Comparison of ENCODE assay signal across 25 cellular contexts in genomic region chr9:37986001-37986400, GRCh38.
DNase-seq lines count a peak whose midpoint lies in the region; ATAC-seq and TF ChIP-seq lines count a peak whose summit lies in the region.
"Had no signal": no experiment of that assay in that cellular context is flagged by ENCODE, and none has a peak within 500 bp of the region (broad histone marks: within the 10 kb centered on the region; RNA-seq: fewer than 3 reads in every experiment).

No MANE protein-coding gene starts in this region.

- H3K18ac ChIP-seq in IMR-90 (ENCODE audit: low read depth, low read length): no peak overlapping the region

- 0 out of 3 replicates have a peak overlapping the region, but pooled peaks have one; percentile 25 for H2BK15ac ChIP-seq in IMR-90 (ENCODE audit: low read depth, low read length)

- H3K27me3 ChIP-seq in A673 (replicated peaks; ENCODE audit: insufficient read depth, low read depth, low read length, poor library complexity) (no peaks in the 10 kb centered on the region), IMR-90 (ENCODE audit: control insufficient read depth, insufficient read depth, low read length) (no peaks in the 10 kb centered on the region)
- H3K27me3 ChIP-seq: ascending aorta, heart right ventricle, upper lobe of left lung had no signal

- H3K4me3 ChIP-seq in A673 (ENCODE audit: low read depth, low read length, poor library complexity, severe bottlenecking) (no peak overlapping the region), IMR-90 (ENCODE audit: insufficient read depth, low read depth, low read length) (no peak overlapping the region)
- H3K4me3 ChIP-seq: ascending aorta, HAP-1, heart right ventricle, upper lobe of left lung had no signal

- H2AK9ac ChIP-seq in IMR-90 (replicated peaks; ENCODE audit: low read depth, low read length, poor library complexity): no peak overlapping the region

- H3K9me3 ChIP-seq in A673 (ENCODE audit: low read depth, low read length, poor library complexity, severe bottlenecking) (no peaks in the 10 kb centered on the region), IMR-90 (ENCODE audit: control insufficient read depth, insufficient read depth, low read length) (no peaks in the 10 kb centered on the region)
- H3K9me3 ChIP-seq: ascending aorta, HAP-1, heart right ventricle, upper lobe of left lung had no signal

- H3K36me3 ChIP-seq in A673 (ENCODE audit: insufficient read depth, low read length, poor library complexity, severe bottlenecking) (no peaks in the 10 kb centered on the region), IMR-90 (ENCODE audit: control insufficient read depth, insufficient read depth, low read length) (peaks cover 12% of the 10 kb centered on the region; the same call in 1 of the 2 replicates)
- H3K36me3 ChIP-seq: ascending aorta, HAP-1, heart right ventricle, upper lobe of left lung had no signal

- H3K9me3 Mint-ChIP-seq in chondrocyte (ENCODE audit: low read depth): no peaks in the 10 kb centered on the region
- no peaks in the 10 kb centered on the region for H3K9me3 Mint-ChIP-seq in neural crest cell
- no peaks in the 10 kb centered on the region for H3K9me3 Mint-ChIP-seq in natural killer cell
- H3K9me3 Mint-ChIP-seq: activated naive CD8-positive, alpha-beta T cell treated with anti-CD3 and anti-CD28 coated beads, Interleukin-2, amount 10 ng/mL, durations not matched to agents 7 days and 5 days; central memory CD8-positive, alpha-beta T cell; naive B cell; stimulated activated effector memory CD8-positive, alpha-beta T cell treated with anti-CD3 and anti-CD28 coated beads, Interleukin-12 subunit alpha, Interleukin-12 subunit beta, amount 100 ng/mL, for 72 hours had no signal

- no TSS peak for BruUV-seq in A673 (replicated peaks; lab: Mats Ljungman, UMichigan)
- no TSS peak for BruUV-seq in IMR-90 (replicated peaks; lab: Mats Ljungman, UMichigan)

- no peaks in the 10 kb centered on the region for H3K27me3 Mint-ChIP-seq in chondrocyte (ENCODE audit: low read depth)
- H3K27me3 Mint-ChIP-seq in neural crest cell (ENCODE audit: low read depth): no peaks in the 10 kb centered on the region
- no peaks in the 10 kb centered on the region for H3K27me3 Mint-ChIP-seq in natural killer cell (ENCODE audit: low read depth in 2 of 2)
- H3K27me3 Mint-ChIP-seq: CD4-positive, CD25-positive, alpha-beta regulatory T cell; central memory CD8-positive, alpha-beta T cell; naive B cell had no signal

- H3K79me1 ChIP-seq in IMR-90 (ENCODE audit: low read depth in 1 of 2, low read length in 2 of 2): peaks cover 49 to 98% of the 10 kb centered on the region in 2 experiments

- no peak for DNase-seq in A673 (ENCODE audit: low spot score)
- DNase-seq in IMR-90: no peak
- DNase-seq in chondrocyte (ENCODE audit: low spot score): peak; percentile 42
- no peak for DNase-seq in neural crest cell (ENCODE audit: low read depth, low spot score)
- DNase-seq in natural killer cell: no peak
- DNase-seq in SKM-1 treated with dmso at 0.1 percent for 144 hours (lab: John Stamatoyannopoulos, UW; ENCODE audit: unreplicated experiment): no peak
- DNase-seq: activated CD4-positive, alpha-beta T cell treated with anti-CD3 and anti-CD28 coated beads for 4 hours; activated effector memory CD4-positive, alpha-beta T cell treated with Interleukin-2 at 50 U/mL for 16 hours; activated naive CD8-positive, alpha-beta T cell treated with anti-CD3 and anti-CD28 coated beads, Interleukin-2, amount 10 ng/mL, durations not matched to agents 7 days and 5 days; foreskin melanocyte; heart right ventricle; naive B cell; NCI-H446; NCI-H748 treated with DMSO at 0.1 percent for 48 hours; SHP77; stimulated activated CD4-positive, alpha-beta T cell treated with anti-CD3 and anti-CD28 coated beads, Interleukin-15, amount 100 ng/mL, for 24 hours; SW 1271 had no signal

- no peak overlapping the region for H4K5ac ChIP-seq in IMR-90 (ENCODE audit: low read depth, low read length)

- H3K4me1 Mint-ChIP-seq in chondrocyte (ENCODE audit: low read depth): peaks cover 35% of the 10 kb centered on the region
- H3K4me1 Mint-ChIP-seq in neural crest cell: peaks cover 8% of the 10 kb centered on the region
- peaks cover 0 to 4% of the 10 kb centered on the region in 2 donors for H3K4me1 Mint-ChIP-seq in natural killer cell
- H3K4me1 Mint-ChIP-seq: CD4-positive, CD25-positive, alpha-beta regulatory T cell; central memory CD8-positive, alpha-beta T cell; naive B cell had no signal

- H2BK120ac ChIP-seq in IMR-90 (ENCODE audit: low read depth, low read length): no peak overlapping the region

- TF ChIP-seq RAD21 in IMR-90 (IDR thresholded peaks at IDR 0.05; ENCODE audit: low read length): no peak

- no peak overlapping the region for H3K9ac ChIP-seq in IMR-90 (ENCODE audit: low read depth, low read length)

- intact Hi-C loops in A673 (cut with micrococcal nuclease; ENCODE audit: unreplicated experiment): no loop called here
- intact Hi-C loops in IMR-90 (cut with micrococcal nuclease): no loop called here
- intact Hi-C loops in natural killer cell (cut with micrococcal nuclease): no loop called here

- peak overlapping the region; percentile 1 for H2BK5ac ChIP-seq in IMR-90 (ENCODE audit: low read depth, low read length, poor library complexity, severe bottlenecking)

- peaks cover 60% of the 10 kb centered on the region for H4K20me1 ChIP-seq in IMR-90 (ENCODE audit: insufficient read depth, low read length)

- H3K4me3 Mint-ChIP-seq in chondrocyte (ENCODE audit: unreplicated experiment) (no peak overlapping the region), neural crest cell (no peak overlapping the region), natural killer cell (no peak overlapping the region)
- H3K4me3 Mint-ChIP-seq: activated naive CD8-positive, alpha-beta T cell treated with anti-CD3 and anti-CD28 coated beads, Interleukin-2, amount 10 ng/mL, durations not matched to agents 7 days and 5 days; CD4-positive, CD25-positive, alpha-beta regulatory T cell; central memory CD8-positive, alpha-beta T cell; stimulated activated effector memory CD8-positive, alpha-beta T cell treated with anti-CD3 and anti-CD28 coated beads, Interleukin-12 subunit alpha, Interleukin-12 subunit beta, amount 100 ng/mL, for 72 hours had no signal

- H2AK5ac ChIP-seq in IMR-90 (ENCODE audit: low read depth, low read length): peak overlapping the region; percentile 72; the same call in 1 of the 2 replicates

- no peak overlapping the region for H3K56ac ChIP-seq in IMR-90 (ENCODE audit: extremely low read depth, insufficient read depth, low read length)

- H3K27ac Mint-ChIP-seq in chondrocyte (ENCODE audit: unreplicated experiment) (no peak overlapping the region), neural crest cell (ENCODE audit: unreplicated experiment) (peak overlapping the region; percentile 79), natural killer cell (no peak overlapping the region)
- H3K27ac Mint-ChIP-seq: activated naive CD8-positive, alpha-beta T cell treated with anti-CD3 and anti-CD28 coated beads, Interleukin-2, amount 10 ng/mL, durations not matched to agents 7 days and 5 days; CD4-positive, CD25-positive, alpha-beta regulatory T cell; stimulated activated effector memory CD8-positive, alpha-beta T cell treated with anti-CD3 and anti-CD28 coated beads, Interleukin-12 subunit alpha, Interleukin-12 subunit beta, amount 100 ng/mL, for 72 hours had no signal

- 0 out of 2 replicates have a peak overlapping the region, but pooled peaks have one; percentile 19 for H4K91ac ChIP-seq in IMR-90 (ENCODE audit: insufficient read depth, low read depth, low read length)

- dilution Hi-C loops in IMR-90 (cut with HindIII; ENCODE audit: low sequenced_read_pairs, unreplicated experiment): no loop called here

- H3K9me1 ChIP-seq in IMR-90 (ENCODE audit: insufficient read depth, low read length): peaks cover 53% of the 10 kb centered on the region

- no peak overlapping the region for H2BK20ac ChIP-seq in IMR-90 (ENCODE audit: low read depth, low read length)

- POLR2A ChIA-PET in A673 (lab: Charles Lee; ENCODE audit: low non-redundant PET) (no interaction called here), IMR-90 (lab: Charles Lee; ENCODE audit: unreplicated experiment) (no interaction called here)

- H3K4ac ChIP-seq in IMR-90 (ENCODE audit: low read depth, low read length): 0 out of 2 replicates have a peak overlapping the region, but pooled peaks have one; percentile 55

- CTCF ChIA-PET in A673 (lab: Charles Lee) (interaction anchor here (0.8 kb wide), 1 partner anchor 9 kb away, joined by 3 read pairs; no protein-coding TSS in a partner anchor), IMR-90 (lab: Yijun Ruan, JAX) (no interaction called here)

- H4K8ac ChIP-seq in IMR-90 (ENCODE audit: low read depth in 2 of 2, low read length in 2 of 2): peak overlapping the region in 1 of 2 experiments; percentile 9; a peak in 1 of 4 replicates

- no peak overlapping the region for H3K4me2 ChIP-seq in IMR-90 (ENCODE audit: low read depth, low read length)

- H3K23ac ChIP-seq in IMR-90 (ENCODE audit: low read depth, low read length): peak overlapping the region; percentile 24; the same call in 1 of the 2 replicates

- peaks cover 60% of the 10 kb centered on the region for H3K4me1 ChIP-seq in A673 (ENCODE audit: insufficient read depth, low read length, poor library complexity, severe bottlenecking)
- H3K4me1 ChIP-seq in IMR-90 (ENCODE audit: control insufficient read depth, insufficient read depth, low read length): peaks cover 22% of the 10 kb centered on the region
- H3K4me1 ChIP-seq: ascending aorta, HAP-1 had no signal

- H3K27ac ChIP-seq in A673 (ENCODE audit: low read depth, low read length, poor library complexity, severe bottlenecking) (peak overlapping the region; percentile 87), IMR-90 (ENCODE audit: insufficient read depth, low read length) (peak overlapping the region; percentile 14; the same call in 1 of the 2 replicates)
- H3K27ac ChIP-seq: ascending aorta, upper lobe of left lung had no signal

- H3K36me3 Mint-ChIP-seq in chondrocyte (ENCODE audit: low read depth) (no peaks in the 10 kb centered on the region), neural crest cell (ENCODE audit: low read depth) (no peaks in the 10 kb centered on the region), natural killer cell (no peaks in the 10 kb centered on the region)
- H3K36me3 Mint-ChIP-seq: activated naive CD8-positive, alpha-beta T cell treated with anti-CD3 and anti-CD28 coated beads, Interleukin-2, amount 10 ng/mL, durations not matched to agents 7 days and 5 days; CD4-positive, CD25-positive, alpha-beta regulatory T cell; naive B cell; stimulated activated effector memory CD8-positive, alpha-beta T cell treated with anti-CD3 and anti-CD28 coated beads, Interleukin-12 subunit alpha, Interleukin-12 subunit beta, amount 100 ng/mL, for 72 hours had no signal

- no peak for TF ChIP-seq POLR2A in IMR-90 (IDR thresholded peaks at IDR 0.05; ENCODE audit: low read depth, low read length)

- H3K14ac ChIP-seq in IMR-90 (replicated peaks; ENCODE audit: low read depth, low read length): no peak overlapping the region

- ATAC-seq in IMR-90 (ENCODE audit: low read depth): no peak
- no peak for ATAC-seq in HG02973 (IDR thresholded peaks at IDR 0.05; ENCODE audit: unreplicated experiment)
- no peak for ATAC-seq in HG03442 (IDR thresholded peaks at IDR 0.05; ENCODE audit: unreplicated experiment)
- no peak for ATAC-seq in natural killer cell

- in situ Hi-C loops in IMR-90 (cut with MboI; ENCODE audit: low sequenced_read_pairs): no loop called here

- no peak overlapping the region for H2AFZ ChIP-seq in IMR-90 (replicated peaks; ENCODE audit: low read length, poor library complexity)

- no peak for TF ChIP-seq CTCF in A673 (conservative IDR thresholded peaks at IDR 0.05; ENCODE audit: low read depth, low read length)
- TF ChIP-seq CTCF in IMR-90 (conservative IDR thresholded peaks at IDR 0.05; ENCODE audit: low read depth, low read length): no peak
- no peak for TF ChIP-seq CTCF in chondrocyte (IDR thresholded peaks at IDR 0.05)
- TF ChIP-seq CTCF in neural crest cell (conservative IDR thresholded peaks at IDR 0.05): no peak
- no peak for TF ChIP-seq CTCF in natural killer cell (IDR thresholded peaks at IDR 0.05)

- WGBS in IMR-90 (ENCODE audit: extremely low coverage in 2 of 2, insufficient read length in 1 of 2), 2 experiments: 95% methylated on average over 3 of the region's 4 CpGs; no CpG with 5 or more reads in 1 of the 2 experiments
